In the genomic region with DNA sequence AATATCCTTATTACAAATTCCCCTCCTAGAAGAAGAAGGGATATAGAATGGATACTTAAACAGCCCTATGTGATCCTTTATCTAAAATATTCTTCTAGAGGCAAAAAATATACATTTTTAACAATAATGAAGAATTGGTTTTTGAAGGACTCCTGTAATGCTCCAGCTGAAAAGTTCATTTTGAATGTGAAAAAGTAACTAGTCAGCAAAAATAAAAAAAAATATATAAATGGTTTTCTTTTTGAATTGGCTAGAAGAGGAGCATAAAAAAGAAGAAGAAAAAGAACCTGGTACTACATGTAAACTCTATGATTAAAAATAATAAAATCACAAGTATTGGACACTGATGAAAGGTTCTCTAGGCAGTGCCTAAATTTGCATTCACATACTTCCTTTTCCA, we compare ENCODE assay signal across 34 cellular contexts.
"Had no signal": no experiment of that assay in that cellular context is flagged by ENCODE, and none has a peak within 500 bp of the region (broad histone marks: within the 10 kb centered on the region; RNA-seq: fewer than 3 reads in every experiment).

No MANE protein-coding gene starts in this region.

- H3K4me1 ChIP-seq: adrenal gland, breast epithelium had no signal

- H3K4me3 ChIP-seq: adrenal gland, body of pancreas, breast epithelium had no signal

- H3K36me3 ChIP-seq: adrenal gland, brain microvascular endothelial cell, breast epithelium had no signal

- DNase-seq: activated B cell treated with CpG ODN at 0.5 μM for 24 hours; activated CD4-positive, alpha-beta memory T cell treated with anti-CD3 and anti-CD28 coated beads for 36 hours; activated CD4-positive, alpha-beta T cell treated with anti-CD3 and anti-CD28 coated beads for 4 hours; activated CD4-positive, alpha-beta T cell treated with anti-CD3 and anti-CD28 coated beads, Interleukin-2, amount 10 ng/mL, durations not matched to agents 24 days and 14 days; activated CD4-positive, alpha-beta T cell treated with anti-CD3 and anti-CD28 coated beads, Interleukin-2, amount 50 U/mL, for 1 hour; activated CD4-positive, alpha-beta T cell treated with anti-CD3 and anti-CD28 coated beads, Interleukin-2, amount 50 U/mL, for 4 hours; activated CD4-positive, CD25-positive, alpha-beta regulatory T cell treated with anti-CD3 and anti-CD28 coated beads, Interleukin-2, amount 50 U/mL, for 72 hours; activated CD8-positive, alpha-beta memory T cell treated with anti-CD3 and anti-CD28 coated beads, Interleukin-2, amount 50 U/mL, for 4 hours; activated CD8-positive, alpha-beta T cell treated with anti-CD3 and anti-CD28 coated beads for 36 hours; activated effector memory CD4-positive, alpha-beta T cell treated with anti-CD3 and anti-CD28 coated beads, Interleukin-2, amount 50 U/mL, for 16 hours; activated gamma-delta T cell treated with Interleukin-2 at 50 U/mL for 16 hours; activated naive CD4-positive, alpha-beta T cell; activated naive CD4-positive, alpha-beta T cell treated with anti-CD3 and anti-CD28 coated beads for 36 hours; activated naive CD4-positive, alpha-beta T cell treated with anti-CD3 and anti-CD28 coated beads, Interleukin-2, amount 50 U/mL, for 16 hours; activated naive CD8-positive, alpha-beta T cell treated with anti-CD3 and anti-CD28 coated beads for 36 hours; activated T-cell treated with anti-CD3 and anti-CD28 coated beads for 4 hours; activated T-cell treated with anti-CD3 and anti-CD28 coated beads, Interleukin-2, amount 50 U/mL, for 1 hour; activated T-cell treated with anti-CD3 and anti-CD28 coated beads, Interleukin-2, amount 50 U/mL, for 4 hours; activated T-cell treated with anti-CD3 and anti-CD28 coated beads, Interleukin-2, amount 50 U/mL, for 72 hours; adrenal gland; amniotic stem cell; aorta; body of pancreas; brain microvascular endothelial cell; central memory CD4-positive, alpha-beta T cell; T-helper 1 cell; T-helper 2 cell; T-helper 9 cell had no signal

- FAIRE-seq: astrocyte, TTC549 had no signal

- ATAC-seq: activated CD8-positive, alpha-beta T cell treated with anti-CD3 and anti-CD28 coated beads for 36 hours; activated naive CD4-positive, alpha-beta T cell treated with anti-CD3 and anti-CD28 coated beads, Interleukin-2, amount 50 U/mL, for 72 hours; activated T-cell treated with anti-CD3 and anti-CD28 coated beads, Interleukin-2, amount 50 U/mL, for 4 hours; activated T-cell treated with anti-CD3 and anti-CD28 coated beads, Interleukin-2, amount 50 U/mL, for 72 hours; activated T-helper 17 cell treated with anti-CD3 and anti-CD28 coated beads, Interleukin-2, amount 50 U/mL, for 72 hours; body of pancreas had no signal

- H3K27ac ChIP-seq: adrenal gland, body of pancreas, brain microvascular endothelial cell, breast epithelium, VCaP had no signal

- H3K27me3 ChIP-seq: adrenal gland, body of pancreas, brain microvascular endothelial cell, breast epithelium had no signal

- H3K9me3 ChIP-seq: adrenal gland, body of pancreas, breast epithelium had no signal
